ENCODE assay signal across 13 cellular contexts in genomic region chr7:2860627-2861133, GRCh38. TPM values are rescaled to one million over a fixed set of nuclear protein-coding genes. Genes with fewer than 3 reads are reported as not detected.
DNase-seq lines count a peak whose midpoint lies in the region; ATAC-seq and TF ChIP-seq lines count a peak whose summit lies in the region.
"Had no signal": no experiment of that assay in that cellular context is flagged by ENCODE, and none has a peak within 500 bp of the region (broad histone marks: within the 10 kb centered on the region; RNA-seq: fewer than 3 reads in every experiment).

No MANE protein-coding gene starts in this region.

- TF ChIP-seq POLR2A in breast epithelium (IDR thresholded peaks at IDR 0.05), result no peak

- no peak for TF ChIP-seq CTCF in breast epithelium (IDR thresholded peaks at IDR 0.05)
- no peak for TF ChIP-seq CTCF in MCF 10A (IDR thresholded peaks at IDR 0.05; ENCODE audit: unreplicated experiment)
- no peak for TF ChIP-seq CTCF in astrocyte of the cerebellum (IDR thresholded peaks at IDR 0.05; ENCODE audit: low read depth, low read length, missing control alignments)
- no peak for TF ChIP-seq CTCF in mucosa of descending colon (IDR thresholded peaks at IDR 0.05)
- TF ChIP-seq CTCF in upper lobe of right lung (IDR thresholded peaks at IDR 0.05), result no peak

- in situ Hi-C loops in astrocyte of the cerebellum (cut with HindIII; ENCODE audit: low sequenced_read_pairs), result no loop called here

- H3K4me1 Mint-ChIP-seq in MCF 10A (ENCODE audit: insufficient read depth, unreplicated experiment), result peaks cover 14% of the 10 kb centered on the region

- H3K27ac ChIP-seq in breast epithelium (peak overlapping the region; percentile 50 to 52), upper lobe of right lung (no peak overlapping the region)
- H3K27ac ChIP-seq: transverse colon had no signal

- no peak overlapping the region for H3K4me3 ChIP-seq in breast epithelium
- no peak overlapping the region for H3K4me3 ChIP-seq in astrocyte of the cerebellum (ENCODE audit: low read depth, low read length)
- no peak overlapping the region for H3K4me3 ChIP-seq in mucosa of descending colon
- no peak overlapping the region for H3K4me3 ChIP-seq in upper lobe of right lung
- H3K4me3 ChIP-seq: transverse colon had no signal

- H3K36me3 Mint-ChIP-seq in MCF 10A (ENCODE audit: insufficient read depth, unreplicated experiment), result no peaks in the 10 kb centered on the region
- H3K36me3 Mint-ChIP-seq: activated naive CD8-positive, alpha-beta T cell treated with anti-CD3 and anti-CD28 coated beads, Interleukin-2, amount 10 ng/mL, durations not matched to agents 7 days and 5 days; IgD-negative memory B cell had no signal

- H3K27me3 ChIP-seq in breast epithelium, result no peaks in the 10 kb centered on the region
- no peaks in the 10 kb centered on the region for H3K27me3 ChIP-seq in upper lobe of right lung
- H3K27me3 ChIP-seq: transverse colon had no signal

- CTCF ChIA-PET in MCF 10A (lab: Yijun Ruan, JAX), result no interaction called here

- no peaks in the 10 kb centered on the region for H3K27me3 Mint-ChIP-seq in MCF 10A (ENCODE audit: insufficient read depth, unreplicated experiment)

- POLR2A ChIA-PET in MCF 10A (lab: Yijun Ruan, JAX), result no interaction called here

- ATAC-seq in mucosa of descending colon (peak; percentile 4), upper lobe of right lung (peak; percentile 60), HG03097 (IDR thresholded peaks at IDR 0.05; ENCODE audit: low FRiP score, unreplicated experiment) (no peak)

- H3K4me1 ChIP-seq in breast epithelium (peaks cover 0 to 11% of the 10 kb centered on the region in 2 donors), mucosa of descending colon (ENCODE audit: low read depth) (peaks cover 10% of the 10 kb centered on the region), upper lobe of right lung (peaks cover 26% of the 10 kb centered on the region)

- no peaks in the 10 kb centered on the region for H3K9me3 Mint-ChIP-seq in MCF 10A (ENCODE audit: unreplicated experiment)
- H3K9me3 Mint-ChIP-seq: activated naive CD8-positive, alpha-beta T cell treated with anti-CD3 and anti-CD28 coated beads, Interleukin-2, amount 10 ng/mL, durations not matched to agents 7 days and 5 days; IgD-negative memory B cell had no signal

- no peak overlapping the region for H3K27ac Mint-ChIP-seq in MCF 10A (ENCODE audit: low read depth, unreplicated experiment)
- H3K27ac Mint-ChIP-seq: activated naive CD8-positive, alpha-beta T cell treated with anti-CD3 and anti-CD28 coated beads, Interleukin-2, amount 10 ng/mL, durations not matched to agents 7 days and 5 days had no signal

- H3K9me3 ChIP-seq in breast epithelium (no peaks in the 10 kb centered on the region), mucosa of descending colon (no peaks in the 10 kb centered on the region), upper lobe of right lung (no peaks in the 10 kb centered on the region)
- H3K9me3 ChIP-seq: transverse colon had no signal

- no peak overlapping the region for H3K4me3 Mint-ChIP-seq in MCF 10A (ENCODE audit: unreplicated experiment)
- H3K4me3 Mint-ChIP-seq: activated naive CD8-positive, alpha-beta T cell treated with anti-CD3 and anti-CD28 coated beads, Interleukin-2, amount 10 ng/mL, durations not matched to agents 7 days and 5 days had no signal

- no TSS peak for BruUV-seq in MCF 10A (replicated peaks; lab: Mats Ljungman, UMichigan)

- peak; percentile 65 to 67 for DNase-seq in breast epithelium (ENCODE audit: low spot score in 2 of 2)
- DNase-seq in MCF 10A (ENCODE audit: unreplicated experiment), result no peak
- DNase-seq in astrocyte of the cerebellum (ENCODE audit: low read depth), result peak; percentile 26
- no peak for DNase-seq in mucosa of descending colon
- DNase-seq in upper lobe of right lung, result peak; percentile 67
- DNase-seq in activated gamma-delta T cell treated with Interleukin-2 at 50 U/mL for 16 hours, result no peak
- no peak for DNase-seq in DMS114 treated with DMSO at 0.1 percent for 48 hours (lab: John Stamatoyannopoulos, UW; ENCODE audit: unreplicated experiment)
- DNase-seq: activated CD4-positive, CD25-positive, alpha-beta regulatory T cell; activated naive CD8-positive, alpha-beta T cell treated with anti-CD3 and anti-CD28 coated beads, Interleukin-2, amount 10 ng/mL, durations not matched to agents 7 days and 5 days; NCI-H187; transverse colon had no signal

- intact Hi-C loops in breast epithelium (cut with DNase I; ENCODE audit: low total_unique reads) (no loop called here), MCF 10A (cut with micrococcal nuclease) (loop anchor here (5.0 kb wide), 1 partner anchor 103 kb away; no protein-coding TSS in a partner anchor), mucosa of descending colon (cut with DNase I, micrococcal nuclease) (loop anchor here in 1 of 2 donors (10.0 kb wide), 1 partner anchor 294 kb away; no protein-coding TSS in a partner anchor), upper lobe of right lung (cut with DNase I) (no loop called here)

- H3K36me3 ChIP-seq in breast epithelium, result no peaks in the 10 kb centered on the region
- H3K36me3 ChIP-seq in mucosa of descending colon (ENCODE audit: low read depth), result no peaks in the 10 kb centered on the region
- H3K36me3 ChIP-seq in upper lobe of right lung, result no peaks in the 10 kb centered on the region
- H3K36me3 ChIP-seq: transverse colon had no signal

RNA-seq across cellular contexts. Expression of gene GNA12, which starts 16.6 kb away (rescaled TPM):
- total RNA-seq in breast epithelium (10 to 100 TPM; 11.3 to 31.4 (median 24.9) TPM), MCF 10A (2022) (36.2 and 38.6 TPM in 2 replicates), mucosa of descending colon (10 to 100 TPM; 21.7 to 57.7 (median 25.7) TPM), upper lobe of right lung (47.2 TPM)

Comparison
In these comparisons a context has a peak if more than half of its experiments do, and no peak if none do; other contexts are left out.
1. DNase-seq: peak in breast epithelium (2 of 2), astrocyte of the cerebellum (single experiment) and upper lobe of right lung (single experiment); none in MCF 10A (single experiment), mucosa of descending colon (0 of 3), activated gamma-delta T cell treated with Interleukin-2 at 50 U/mL for 16 hours (single experiment) and DMS114 treated with DMSO at 0.1 percent for 48 hours (single experiment).